Comparison of ENCODE assay signal across 1 cellular context in genomic region chr7:150564045-150564444, GRCh38.
TF ChIP-seq lines count a peak whose summit lies in the region.

No MANE protein-coding gene starts in this region.

TF ChIP-seq in K562, 482 proteins besides CTCF, POLR2A, EP300 and RAD21:
- TF ChIP-seq SMAD3 (CRISPR knock-in tag; conservative IDR thresholded peaks at IDR 0.05) (no peak), COPS2 (conservative IDR thresholded peaks at IDR 0.05) (no peak), HMG20B (CRISPR knock-in tag; IDR thresholded peaks at IDR 0.05) (no peak), ZNF140 (CRISPR knock-in tag; IDR thresholded peaks at IDR 0.05) (no peak)
TF ChIP-seq in K562: peak in this region for 0.
